Comparison of ENCODE assay signal across 8 cellular contexts in genomic region chr1:210819266-210819665, GRCh38.
"Had no signal": no experiment of that assay in that cellular context is flagged by ENCODE, and none has a peak within 500 bp of the region (broad histone marks: within the 10 kb centered on the region; RNA-seq: fewer than 3 reads in every experiment).

No MANE protein-coding gene starts in this region.

- FAIRE-seq: H1, H54, HTR-8/SVneo, K562 had no signal

- DNase-seq: H9, HCEC 1CT, IMR-90 had no signal

- H3K27ac Mint-ChIP-seq: GM23338, H9 had no signal

- H3K4me3 Mint-ChIP-seq: GM23338, H9 had no signal

- H3K9me3 Mint-ChIP-seq: GM23338, H9 had no signal
